In genomic region chr18:59792353-59792752, GRCh38 we compare ENCODE assay signal across 26 cellular contexts.
DNase-seq lines count a peak whose midpoint lies in the region; ATAC-seq, FAIRE-seq and TF ChIP-seq lines count a peak whose summit lies in the region.
"Had no signal": no experiment of that assay in that cellular context is flagged by ENCODE, and none has a peak within 500 bp of the region (broad histone marks: within the 10 kb centered on the region; RNA-seq: fewer than 3 reads in every experiment).

No MANE protein-coding gene starts in this region.

- no peaks in the 10 kb centered on the region for H3K9me3 ChIP-seq in SK-N-SH
- H3K9me3 ChIP-seq in GM12878 (replicated peaks; ENCODE audit: control insufficient read depth, insufficient read depth, low read length): no peaks in the 10 kb centered on the region
- H3K9me3 ChIP-seq in sigmoid colon: no peaks in the 10 kb centered on the region
- H3K9me3 ChIP-seq: SJSA1 had no signal

- peaks cover 0 to 6% of the 10 kb centered on the region in 2 experiments; a peak in 3 of 4 replicates for H3K4me1 ChIP-seq in SK-N-SH (ENCODE audit: control insufficient read depth in 1 of 2, insufficient read depth in 2 of 2, low read depth in 1 of 2, low read length in 1 of 2)
- H3K4me1 ChIP-seq in GM12878 (ENCODE audit: control insufficient read depth, insufficient read depth, low read length): no peaks in the 10 kb centered on the region
- H3K4me1 ChIP-seq in sigmoid colon: peaks cover 0 to 3% (median 0%) of the 10 kb centered on the region in 4 donors

- no peak for TF ChIP-seq EP300 in SK-N-SH (IDR thresholded peaks at IDR 0.05; ENCODE audit: borderline replicate concordance in 1 of 2, low read depth in 1 of 2, low read length in 1 of 2)
- no peak for TF ChIP-seq EP300 in GM12878 (IDR thresholded peaks at IDR 0.05; ENCODE audit: borderline replicate concordance in 1 of 2, control insufficient read depth in 1 of 2, low read depth in 2 of 2, low read length in 2 of 2)
- no peak for TF ChIP-seq EP300 in sigmoid colon (IDR thresholded peaks at IDR 0.05)

- H3K9me2 ChIP-seq in SK-N-SH: no peaks in the 10 kb centered on the region

- ATAC-seq in SK-N-SH treated with all-trans-retinoic acid at 6 μM for 48 hours (no peak), HG02798 (IDR thresholded peaks at IDR 0.05; ENCODE audit: poor library complexity, unreplicated experiment) (peak; percentile 49), GM12878 (peak; percentile 67), GM19395 (IDR thresholded peaks at IDR 0.05; ENCODE audit: unreplicated experiment) (no peak), HG03135 (IDR thresholded peaks at IDR 0.05; ENCODE audit: unreplicated experiment) (no peak)

- CTCF ChIA-PET in SK-N-SH (lab: Yijun Ruan, JAX) (interaction anchor here (0.8 to 1.6 kb wide), 2 partner anchors 31 to 35 kb away, joined by 4 to 8 read pairs; no protein-coding TSS in a partner anchor), GM12878 (lab: Yijun Ruan, JAX) (interaction anchor here (1.2 to 2.2 kb wide), 3 partner anchors 18 to 95 kb away, joined by 4 to 11 read pairs (median 4); partner anchors contain the start of gene CCBE1), GM10248 (lab: Yijun Ruan, JAX) (interaction anchor here (0.9 to 5.4 kb wide), 3 partner anchors 10 to 283 kb away, joined by 3 to 26 read pairs (median 3); no protein-coding TSS in a partner anchor)

- H2AFZ ChIP-seq in SK-N-SH (ENCODE audit: low read depth) (peak overlapping the region; percentile 7; the same call in 1 of the 2 replicates), GM12878 (ENCODE audit: control insufficient read depth, low read depth, low read length) (no peak overlapping the region; the same call in 1 of the 2 replicates)
- H2AFZ ChIP-seq: GM23248, PC-9 had no signal

- no peaks in the 10 kb centered on the region for H3K27me3 ChIP-seq in SK-N-SH (ENCODE audit: insufficient read depth)
- H3K27me3 ChIP-seq in GM12878 (replicated peaks in 1 of 2; ENCODE audit: control insufficient read depth in 2 of 2, insufficient read depth in 2 of 2, low read length in 1 of 2): no peaks in the 10 kb centered on the region
- no peaks in the 10 kb centered on the region for H3K27me3 ChIP-seq in sigmoid colon
- H3K27me3 ChIP-seq: SJSA1 had no signal

- BruUV-seq in GM12878 (replicated peaks; lab: Mats Ljungman, UMichigan): no TSS peak

- H4K20me1 ChIP-seq in SK-N-SH (ENCODE audit: insufficient read depth) (no peaks in the 10 kb centered on the region), GM12878 (ENCODE audit: control insufficient read depth, insufficient read depth) (no peaks in the 10 kb centered on the region)

- TF ChIP-seq CTCF in SK-N-SH (IDR thresholded peaks at IDR 0.05) (no peak), GM12878 (IDR thresholded peaks at IDR 0.05 in 2 of 3, conservative IDR thresholded peaks at IDR 0.05 in 1 of 3; ENCODE audit: control insufficient read depth in 2 of 3, extremely low read depth in 1 of 3, insufficient read depth in 1 of 3, low read depth in 3 of 3, low read length in 3 of 3) (no peak), GM10248 (IDR thresholded peaks at IDR 0.05; ENCODE audit: control extremely low read depth, extremely low read depth, low read depth, missing control alignments) (no peak), sigmoid colon (IDR thresholded peaks at IDR 0.05) (no peak)

- peaks cover 12% of the 10 kb centered on the region for H3F3A ChIP-seq in SK-N-SH (replicated peaks; ENCODE audit: insufficient read depth)

- no peak for TF ChIP-seq POLR2A in GM12878 (IDR thresholded peaks at IDR 0.05; ENCODE audit: low read depth, low read length)
- no peak for TF ChIP-seq POLR2A in sigmoid colon (IDR thresholded peaks at IDR 0.05)

- intact Hi-C loops in GM12878 (cut with micrococcal nuclease; ENCODE audit: unreplicated experiment): no loop called here
- intact Hi-C loops in sigmoid colon (cut with DNase I): no loop called here

- no peak overlapping the region for H3K4me3 ChIP-seq in SK-N-SH (ENCODE audit: low read depth in 2 of 2, low read length in 1 of 2)
- H3K4me3 ChIP-seq in GM12878: no peak overlapping the region
- H3K4me3 ChIP-seq in sigmoid colon: no peak overlapping the region
- H3K4me3 ChIP-seq: GM23248, PC-9, SJSA1 had no signal

- no peak for FAIRE-seq in GM12878 (lab: Jason Lieb, UNC)
- FAIRE-seq: GM12892 had no signal

- H3K79me2 ChIP-seq in SK-N-SH (ENCODE audit: insufficient read depth): no peaks in the 10 kb centered on the region
- H3K79me2 ChIP-seq in GM12878 (ENCODE audit: control insufficient read depth, insufficient read depth, low read length): no peaks in the 10 kb centered on the region

- in situ Hi-C loops in GM12878 (cut with MboI): no loop called here

- DNase-seq in SK-N-SH (no peak), GM12878 (ENCODE audit: low read depth, low spot score) (no peak), GM10248 (ENCODE audit: extremely low spot score) (no peak), sigmoid colon (no peak)
- DNase-seq: 8988T; ACHN; DMS53; GM23248; H7; KG1; MM.1S; NCI-H1694; NCI-H2029 treated with DMSO at 0.1 percent for 48 hours; NCI-H2227 treated with DMSO at 0.1 percent for 48 hours; NCI-H526 treated with DMSO at 0.1 percent for 48 hours; NK-92 treated with Interleukin-12 subunit alpha and Interleukin-12 subunit beta, amount 100 ng/mL, for 24 hours; PC-9; Right ventricle myocardium superior; RPMI8226; T-helper 1 cell had no signal

- H3K4me2 ChIP-seq in SK-N-SH: no peak overlapping the region
- peak overlapping the region; percentile 54 for H3K4me2 ChIP-seq in GM12878 (ENCODE audit: control insufficient read depth, insufficient read depth)
- H3K4me2 ChIP-seq: PC-9 had no signal

- H3K27ac ChIP-seq in SK-N-SH (ENCODE audit: low read depth in 2 of 2, low read length in 1 of 2) (no peak overlapping the region), GM12878 (ENCODE audit: control insufficient read depth, insufficient read depth) (no peak overlapping the region), sigmoid colon (no peak overlapping the region)
- H3K27ac ChIP-seq: GM23248, PC-9, SJSA1 had no signal

- RAD21 ChIA-PET in GM12878 (lab: Charles Lee; ENCODE audit: unreplicated experiment): no interaction called here

- POLR2A ChIA-PET in SK-N-SH (lab: Yijun Ruan, JAX): no interaction called here
- POLR2A ChIA-PET in GM12878 (lab: Charles Lee): no interaction called here
- POLR2A ChIA-PET in GM10248 (lab: Yijun Ruan, JAX): no interaction called here

- H3K9ac ChIP-seq in SK-N-SH (no peak overlapping the region), GM12878 (ENCODE audit: control insufficient read depth, insufficient read depth, low read length) (no peak overlapping the region)
- H3K9ac ChIP-seq: GM23248 had no signal

- TF ChIP-seq RAD21 in SK-N-SH (IDR thresholded peaks at IDR 0.05; ENCODE audit: low read length) (no peak), GM12878 (IDR thresholded peaks at IDR 0.05; ENCODE audit: insufficient read depth, low read depth, low read length) (no peak)

- SMC1A ChIA-PET in GM12878 (lab: Charles Lee; ENCODE audit: uncharacterized antibody, unreplicated experiment): no interaction called here

- H3K36me3 ChIP-seq in SK-N-SH (replicated peaks in 1 of 2; ENCODE audit: control insufficient read depth in 1 of 2, insufficient read depth in 2 of 2, low read length in 1 of 2) (no peaks in the 10 kb centered on the region), GM12878 (ENCODE audit: control insufficient read depth in 2 of 2, insufficient read depth in 2 of 2, low read length in 1 of 2) (no peaks in the 10 kb centered on the region), sigmoid colon (no peaks in the 10 kb centered on the region)
- H3K36me3 ChIP-seq: SJSA1 had no signal

- 92% methylated on average over 4 of the region's 4 CpGs for WGBS in SK-N-SH (ENCODE audit: low lambda C conversion rate)
- WGBS in GM12878 (ENCODE audit: insufficient coverage, insufficient replicate concordance, low lambda C conversion rate, missing lambda C conversion rate): 58% methylated on average over 4 of the region's 4 CpGs
- 18 to 62% methylated on average over 4 of the region's 4 CpGs for WGBS in sigmoid colon, 2 donors

TF ChIP-seq in SK-N-SH, 30 proteins besides CTCF, POLR2A, EP300 and RAD21 (continues in another document):
- no peak for TF ChIP-seq MXI1 (IDR thresholded peaks at IDR 0.05; ENCODE audit: low read depth, low read length)
- TF ChIP-seq NRF1 (IDR thresholded peaks at IDR 0.05; ENCODE audit: low read depth, low read length): no peak
- no peak for TF ChIP-seq GABPA (IDR thresholded peaks at IDR 0.05; ENCODE audit: low read depth)
- no peak for TF ChIP-seq FOXM1 (IDR thresholded peaks at IDR 0.05; ENCODE audit: low read depth)
- no peak for TF ChIP-seq EZH2phosphoT487 (IDR thresholded peaks at IDR 0.05; ENCODE audit: borderline replicate concordance, low read depth)
- no peak for TF ChIP-seq NFIC (IDR thresholded peaks at IDR 0.05; ENCODE audit: borderline replicate concordance)
- TF ChIP-seq TEAD4 (IDR thresholded peaks at IDR 0.05; ENCODE audit: borderline replicate concordance, insufficient read depth): no peak
- TF ChIP-seq TAF1 (IDR thresholded peaks at IDR 0.05; ENCODE audit: borderline replicate concordance, low read depth, low read length): no peak

TF ChIP-seq in SK-N-SH treated with all-trans-retinoic acid at 6 μM for 48 hours, 23 proteins besides CTCF, POLR2A, EP300 and RAD21 (continues in another document):
- no peak for TF ChIP-seq TCF4 (CRISPR knock-in tag; IDR thresholded peaks at IDR 0.05; ENCODE audit: borderline replicate concordance)

TF ChIP-seq in GM12878, 131 proteins besides CTCF, POLR2A, EP300 and RAD21 (continues in another document):
- no peak for TF ChIP-seq MAX (IDR thresholded peaks at IDR 0.05; ENCODE audit: low read depth, low read length)

Comparison
In these comparisons a context has a peak if more than half of its experiments do, and no peak if none do; other contexts are left out.
1. ATAC-seq: peak in HG02798 (single experiment) and GM12878 (single experiment); none in SK-N-SH treated with all-trans-retinoic acid at 6 μM for 48 hours (single experiment), GM19395 (single experiment) and HG03135 (single experiment).